1 cellular context compared by ENCODE assay signal in the genomic region with DNA sequence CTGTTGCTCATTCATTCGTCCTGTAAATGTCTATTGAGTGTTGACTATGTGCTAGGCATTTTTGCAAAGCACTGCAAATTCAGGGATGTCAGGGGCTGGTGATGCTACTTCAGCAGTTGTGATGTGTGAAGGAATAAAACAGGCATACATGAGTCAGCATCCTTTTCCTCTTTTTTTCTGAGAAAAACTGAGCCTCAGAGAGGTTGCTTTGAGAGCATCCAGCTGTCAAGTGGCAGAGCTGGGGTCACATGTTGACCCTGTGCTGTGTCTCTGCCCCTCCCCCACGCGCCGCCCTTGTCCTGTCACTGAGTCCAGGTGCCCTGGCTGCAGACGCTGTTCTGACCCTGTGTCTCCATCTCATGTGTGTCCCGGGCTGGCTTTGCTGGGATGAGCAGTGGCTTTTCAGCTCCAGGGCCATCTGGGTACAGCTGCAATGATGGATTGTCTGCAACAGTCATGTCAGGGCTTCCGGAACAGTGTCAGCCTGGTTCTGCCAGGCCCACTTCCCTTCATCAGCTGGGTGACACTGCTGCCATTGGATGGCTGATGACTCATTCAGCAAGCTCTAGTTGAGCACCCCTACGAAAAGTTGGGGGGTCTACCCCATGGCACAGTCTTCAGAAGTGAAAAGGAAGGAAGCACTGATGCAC.
TF ChIP-seq lines count a peak whose summit lies in the region.

No MANE protein-coding gene starts in this region.

TF ChIP-seq in SK-N-SH treated with all-trans-retinoic acid at 6 μM for 48 hours, 23 proteins besides CTCF, POLR2A, EP300 and RAD21 (continued from another document):
- TF ChIP-seq ZC3H10 (CRISPR knock-in tag; IDR thresholded peaks at IDR 0.05) (no peak), TOX (CRISPR knock-in tag; IDR thresholded peaks at IDR 0.05; ENCODE audit: borderline replicate concordance) (no peak), GLIS3 (CRISPR knock-in tag; IDR thresholded peaks at IDR 0.05) (no peak), ISL1 (CRISPR knock-in tag; IDR thresholded peaks at IDR 0.05) (no peak)
